8 cellular contexts compared by ENCODE assay signal in the genomic region with DNA sequence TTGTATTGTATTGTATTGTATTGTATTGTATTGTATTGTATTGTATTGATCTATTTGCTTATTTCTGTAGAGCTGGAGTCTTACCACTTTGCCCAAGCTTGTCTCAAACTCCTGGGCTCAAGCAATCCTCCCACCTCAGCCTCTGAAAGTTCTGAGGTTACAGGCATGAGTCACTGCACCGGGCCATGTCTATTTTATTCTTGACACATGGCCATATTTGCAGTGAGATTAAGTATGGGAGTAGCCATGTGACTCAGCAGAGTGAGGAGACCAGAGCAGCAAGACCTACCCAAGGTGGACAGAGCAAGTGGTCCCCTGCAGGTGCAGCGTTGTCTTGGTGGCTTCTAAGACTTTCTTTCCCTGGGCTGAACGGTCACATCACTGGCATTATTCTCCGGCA. TPM values are rescaled to one million over a fixed set of nuclear protein-coding genes. Genes with fewer than 3 reads are reported as not detected.
DNase-seq lines count a peak whose midpoint lies in the region; ATAC-seq and TF ChIP-seq lines count a peak whose summit lies in the region.

No MANE protein-coding gene starts in this region.

- H3K4me1 ChIP-seq in BLaER1 treated with 17β-estradiol and CSF1 and Interleukin-3, amounts not matched to agents 10 nM and 100 nM, result peaks cover 7 to 28% (median 23%) of the 10 kb centered on the region in 10 experiments; a peak in 18 of 20 replicates
- H3K4me1 ChIP-seq in aorta (ENCODE audit: control insufficient read depth in 1 of 2, insufficient read depth in 2 of 2, low read length in 2 of 2), result no peaks in the 10 kb centered on the region
- no peaks in the 10 kb centered on the region for H3K4me1 ChIP-seq in endodermal cell (ENCODE audit: control insufficient read depth, insufficient read depth, low read length)
- H3K4me1 ChIP-seq in right atrium auricular region, result no peaks in the 10 kb centered on the region

- H3K27ac ChIP-seq in BLaER1 treated with 17β-estradiol and CSF1 and Interleukin-3, amounts not matched to agents 10 nM and 100 nM, result no peak overlapping the region
- no peak overlapping the region for H3K27ac ChIP-seq in aorta (ENCODE audit: low read depth in 1 of 2, low read length in 2 of 2)
- no peak overlapping the region for H3K27ac ChIP-seq in endodermal cell (ENCODE audit: low read depth, low read length)
- no peak overlapping the region for H3K27ac ChIP-seq in right atrium auricular region

- peaks cover 0 to 30% (median 0%) of the 10 kb centered on the region in 11 experiments; a peak in 5 of 22 replicates for H4K20me1 ChIP-seq in BLaER1 treated with 17β-estradiol and CSF1 and Interleukin-3, amounts not matched to agents 10 nM and 100 nM

- H3K4me3 ChIP-seq in BLaER1 treated with 17β-estradiol and CSF1 and Interleukin-3, amounts not matched to agents 10 nM and 100 nM, result no peak overlapping the region
- H3K4me3 ChIP-seq in cardiac fibroblast (replicated peaks in 1 of 2; ENCODE audit: low read depth in 2 of 2, low read length in 2 of 2) (no peak overlapping the region), aorta (ENCODE audit: low read length in 2 of 2) (no peak overlapping the region), endodermal cell (ENCODE audit: low read length) (no peak overlapping the region), right atrium auricular region (no peak overlapping the region)

- intact Hi-C loops in aorta (cut with DNase I), result no loop called here

- H3K4me2 ChIP-seq in BLaER1 treated with 17β-estradiol and CSF1 and Interleukin-3, amounts not matched to agents 10 nM and 100 nM, result peak overlapping the region in 6 of 11 experiments; percentile 0 to 73 (median 72); a peak in 5 of 22 replicates

- peak; percentile 36 to 84 for DNase-seq in cardiac fibroblast (ENCODE audit: low read depth in 2 of 2)
- DNase-seq in aorta, result no peak
- no peak for DNase-seq in endodermal cell
- DNase-seq in GM19240 (ENCODE audit: insufficient read length, low spot score), result no peak
- no peak for DNase-seq in right atrium auricular region (ENCODE audit: low spot score)

- H3K36me3 ChIP-seq in BLaER1 treated with 17β-estradiol and CSF1 and Interleukin-3, amounts not matched to agents 10 nM and 100 nM, result no peaks in the 10 kb centered on the region
- H3K36me3 ChIP-seq in aorta (ENCODE audit: control insufficient read depth in 1 of 2, insufficient read depth in 2 of 2, low read length in 1 of 2) (no peaks in the 10 kb centered on the region), endodermal cell (ENCODE audit: control insufficient read depth, insufficient read depth, low read length) (no peaks in the 10 kb centered on the region), right atrium auricular region (no peaks in the 10 kb centered on the region)

- TF ChIP-seq CTCF in cardiac fibroblast (IDR thresholded peaks at IDR 0.05; ENCODE audit: low read depth, low read length), result no peak
- no peak for TF ChIP-seq CTCF in endodermal cell (conservative IDR thresholded peaks at IDR 0.05)
- no peak for TF ChIP-seq CTCF in right atrium auricular region (IDR thresholded peaks at IDR 0.05)

- H3K4me3 Mint-ChIP-seq in endodermal cell, result no peak overlapping the region

- no peaks in the 10 kb centered on the region for H3K27me3 Mint-ChIP-seq in endodermal cell (ENCODE audit: insufficient read depth)

- H3K27me3 ChIP-seq in BLaER1 treated with 17β-estradiol and CSF1 and Interleukin-3, amounts not matched to agents 10 nM and 100 nM, result peaks cover 0 to 100% (median 5%) of the 10 kb centered on the region in 11 experiments; a peak in 12 of 22 replicates
- H3K27me3 ChIP-seq in aorta (ENCODE audit: control insufficient read depth in 1 of 2, insufficient read depth in 2 of 2, low read length in 1 of 2) (no peaks in the 10 kb centered on the region), endodermal cell (ENCODE audit: control insufficient read depth, insufficient read depth, low read length, poor library complexity, severe bottlenecking) (no peaks in the 10 kb centered on the region), right atrium auricular region (no peaks in the 10 kb centered on the region)

- H3K36me3 Mint-ChIP-seq in endodermal cell (ENCODE audit: low read depth), result no peaks in the 10 kb centered on the region

- H3K27ac Mint-ChIP-seq in endodermal cell, result no peak overlapping the region

- H3K9me3 ChIP-seq in BLaER1 treated with 17β-estradiol and CSF1 and Interleukin-3, amounts not matched to agents 10 nM and 100 nM (replicated peaks in 1 of 11), result no peaks in the 10 kb centered on the region
- H3K9me3 ChIP-seq in aorta (ENCODE audit: control insufficient read depth, low read length), result no peaks in the 10 kb centered on the region
- no peaks in the 10 kb centered on the region for H3K9me3 ChIP-seq in endodermal cell (ENCODE audit: control insufficient read depth, low read length)
- H3K9me3 ChIP-seq in right atrium auricular region, result no peaks in the 10 kb centered on the region

- WGBS in aorta, 2 donors, result 72 to 74% methylated on average over 4 of the region's 4 CpGs
- WGBS in endodermal cell (ENCODE audit: insufficient coverage in 1 of 2, insufficient read length in 1 of 2), 2 experiments, result 88 to 95% methylated on average over 2 to 4 of the region's 4 CpGs

- peak; percentile 20 for ATAC-seq in GM19468 (IDR thresholded peaks at IDR 0.05; ENCODE audit: extremely low read depth, unreplicated experiment)
- ATAC-seq in HG03520 (IDR thresholded peaks at IDR 0.05; ENCODE audit: unreplicated experiment), result peak; percentile 92
- ATAC-seq in aorta (ENCODE audit: low FRiP score), result no peak

- H3K9ac ChIP-seq in BLaER1 treated with 17β-estradiol and CSF1 and Interleukin-3, amounts not matched to agents 10 nM and 100 nM, result no peak overlapping the region
- no peak overlapping the region for H3K9ac ChIP-seq in endodermal cell (ENCODE audit: extremely low read depth, low read length, poor library complexity, severe bottlenecking)

- no peaks in the 10 kb centered on the region for H3K9me3 Mint-ChIP-seq in endodermal cell

- no peaks in the 10 kb centered on the region for H3K4me1 Mint-ChIP-seq in endodermal cell

RNA-seq across cellular contexts. Expression of a gene that starts 49.1 kb away (rescaled TPM):
- total RNA-seq in aorta, result 10 to 100 TPM; 44.4 to 52.0 TPM
- 10 to 100 TPM; 45.0 to 54.2 TPM for polyA plus RNA-seq in aorta
- total RNA-seq in endodermal cell, result 10 to 100 TPM; 72.7 to 80.4 TPM
- polyA plus RNA-seq in endodermal cell (2013, experiment 1 of 2), result 78.5 TPM
- 70.0 TPM for polyA plus RNA-seq in endodermal cell (2013, experiment 2 of 2)
- total RNA-seq in right atrium auricular region, result 10 to 100 TPM; 47.5 to 50.7 TPM

Comparison
In these comparisons a context has a peak if more than half of its experiments do, and no peak if none do; other contexts are left out.
1. DNase-seq: peak in cardiac fibroblast (2 of 2); none in aorta (0 of 2), endodermal cell (single experiment), GM19240 (single experiment) and right atrium auricular region (single experiment).